22 cellular contexts compared by ENCODE assay signal in genomic region chr10:94224656-94225055, GRCh38.
DNase-seq lines count a peak whose midpoint lies in the region; FAIRE-seq and TF ChIP-seq lines count a peak whose summit lies in the region.
"Had no signal": no experiment of that assay in that cellular context is flagged by ENCODE, and none has a peak within 500 bp of the region (broad histone marks: within the 10 kb centered on the region; RNA-seq: fewer than 3 reads in every experiment).

No MANE protein-coding gene starts in this region.

- H3K79me2 ChIP-seq in astrocyte (ENCODE audit: insufficient read depth, low read length) = no peaks in the 10 kb centered on the region
- H3K79me2 ChIP-seq: hepatocyte had no signal

- H3K9me3 Mint-ChIP-seq in astrocyte (ENCODE audit: unreplicated experiment) = no peaks in the 10 kb centered on the region
- H3K9me3 Mint-ChIP-seq in endodermal cell = no peaks in the 10 kb centered on the region

- no peaks in the 10 kb centered on the region for H3K27me3 ChIP-seq in astrocyte (ENCODE audit: insufficient read depth, low read length)
- no peaks in the 10 kb centered on the region for H3K27me3 ChIP-seq in kidney epithelial cell (ENCODE audit: control insufficient read depth, insufficient read depth, low read length)
- H3K27me3 ChIP-seq in endodermal cell (ENCODE audit: control insufficient read depth, insufficient read depth, low read length, poor library complexity, severe bottlenecking) = no peaks in the 10 kb centered on the region
- H3K27me3 ChIP-seq: BLaER1, hepatocyte, right lobe of liver had no signal

- no peak overlapping the region for H3K9ac ChIP-seq in astrocyte (ENCODE audit: low read length)
- no peak overlapping the region for H3K9ac ChIP-seq in endodermal cell (ENCODE audit: extremely low read depth, low read length, poor library complexity, severe bottlenecking)
- H3K9ac ChIP-seq: BLaER1 had no signal

- peak; percentile 91 for FAIRE-seq in astrocyte (lab: Jason Lieb, UNC)
- FAIRE-seq: colon, endothelial cell of umbilical vein, K562 had no signal

- H3K36me3 ChIP-seq in astrocyte (ENCODE audit: insufficient read depth, low read length) = no peaks in the 10 kb centered on the region
- no peaks in the 10 kb centered on the region for H3K36me3 ChIP-seq in kidney epithelial cell (ENCODE audit: control insufficient read depth, insufficient read depth, low read length)
- peaks cover 16% of the 10 kb centered on the region for H3K36me3 ChIP-seq in endodermal cell (ENCODE audit: control insufficient read depth, insufficient read depth, low read length)
- H3K36me3 ChIP-seq: BLaER1, right lobe of liver had no signal

- H3K4me1 Mint-ChIP-seq in astrocyte (ENCODE audit: low read depth, unreplicated experiment) (no peaks in the 10 kb centered on the region), endodermal cell (peaks cover 2% of the 10 kb centered on the region)
- H3K4me1 Mint-ChIP-seq: T-helper 17 cell had no signal

- H3K27ac ChIP-seq in astrocyte (ENCODE audit: low read depth, low read length) = no peak overlapping the region
- no peak overlapping the region for H3K27ac ChIP-seq in endodermal cell (ENCODE audit: low read depth, low read length)
- H3K27ac ChIP-seq: BLaER1, hepatocyte, right lobe of liver had no signal

- TF ChIP-seq CTCF in AG10803 (conservative IDR thresholded peaks at IDR 0.05; ENCODE audit: low read length) (no peak), astrocyte (IDR thresholded peaks at IDR 0.05; ENCODE audit: insufficient read depth, low read depth, low read length) (no peak), kidney epithelial cell (IDR thresholded peaks at IDR 0.05; ENCODE audit: insufficient read depth, low read length, poor library complexity, severe bottlenecking) (no peak), endodermal cell (conservative IDR thresholded peaks at IDR 0.05) (no peak)

- no peaks in the 10 kb centered on the region for H3K27me3 Mint-ChIP-seq in astrocyte (ENCODE audit: low read depth, unreplicated experiment)
- peaks cover 2% of the 10 kb centered on the region for H3K27me3 Mint-ChIP-seq in endodermal cell (ENCODE audit: insufficient read depth)

- H3K4me2 ChIP-seq in astrocyte (ENCODE audit: low read length) = peak overlapping the region; percentile 24
- H3K4me2 ChIP-seq: BLaER1, hepatocyte had no signal

- H3K4me3 Mint-ChIP-seq in astrocyte (ENCODE audit: unreplicated experiment) = no peak overlapping the region
- H3K4me3 Mint-ChIP-seq in endodermal cell = no peak overlapping the region
- H3K4me3 Mint-ChIP-seq: T-helper 17 cell had no signal

- H3K9me3 ChIP-seq in astrocyte (ENCODE audit: insufficient read depth, low read depth, low read length) (no peaks in the 10 kb centered on the region), endodermal cell (ENCODE audit: control insufficient read depth, low read length) (peaks cover under 1% of the 10 kb centered on the region)
- H3K9me3 ChIP-seq: BLaER1, mucosa of descending colon, right lobe of liver had no signal

- H3K4me3 ChIP-seq in AG10803 (ENCODE audit: low read length) (no peak overlapping the region), astrocyte (ENCODE audit: insufficient read depth, low read depth, low read length) (no peak overlapping the region), kidney epithelial cell (ENCODE audit: low read depth, low read length) (no peak overlapping the region), endodermal cell (ENCODE audit: low read length) (no peak overlapping the region)
- H3K4me3 ChIP-seq: BLaER1, hepatocyte, K562, mucosa of descending colon, right lobe of liver had no signal

- WGBS in endodermal cell (ENCODE audit: insufficient coverage in 1 of 2, insufficient read length in 1 of 2), 2 experiments = 79 to 100% methylated on average over 1 of the region's 1 CpG

- H3K4me1 ChIP-seq in astrocyte (ENCODE audit: insufficient read depth, low read length) (peaks cover 10% of the 10 kb centered on the region), endodermal cell (ENCODE audit: control insufficient read depth, insufficient read depth, low read length) (no peaks in the 10 kb centered on the region)
- H3K4me1 ChIP-seq: BLaER1, right lobe of liver had no signal

- DNase-seq in AG10803 (ENCODE audit: low read depth) (peak; percentile 32), HT1080 (ENCODE audit: low read depth) (peak; percentile 82), astrocyte (ENCODE audit: low read depth) (peak; percentile 58), kidney epithelial cell (ENCODE audit: low read depth) (peak; percentile 68), SKM-1 (lab: John Stamatoyannopoulos, UW; ENCODE audit: unreplicated experiment) (no peak), globus pallidus (ENCODE audit: low spot score) (no peak), endodermal cell (no peak), foreskin melanocyte (no peak)
- DNase-seq: activated effector memory CD4-positive, alpha-beta T cell treated with Interleukin-2 at 50 U/mL for 16 hours; left cardiac atrium; NCI-H1105; NCI-H748 treated with DMSO at 0.1 percent for 48 hours; right lobe of liver; RPMI8226; stimulated activated CD4-positive, alpha-beta T cell treated with anti-CD3 and anti-CD28 coated beads, Interleukin-1b, Interleukin-23, amount 100 ng/mL, for 48 hours; T-helper 17 cell had no signal

- H3K36me3 Mint-ChIP-seq in astrocyte (ENCODE audit: low read depth, unreplicated experiment) (no peaks in the 10 kb centered on the region), endodermal cell (ENCODE audit: low read depth) (peaks cover 13% of the 10 kb centered on the region)

- H3K27ac Mint-ChIP-seq in astrocyte (ENCODE audit: unreplicated experiment) (no peak overlapping the region), endodermal cell (no peak overlapping the region)
- H3K27ac Mint-ChIP-seq: T-helper 17 cell had no signal

- no peaks in the 10 kb centered on the region for H4K20me1 ChIP-seq in astrocyte (ENCODE audit: insufficient read depth, low read length)
- H4K20me1 ChIP-seq: BLaER1 had no signal

- H2AFZ ChIP-seq in astrocyte (ENCODE audit: low read depth, low read length) = no peak overlapping the region
- H2AFZ ChIP-seq: hepatocyte had no signal

Comparison
In these comparisons a context has a peak if more than half of its experiments do, and no peak if none do; other contexts are left out.
1. DNase-seq: peak in AG10803 (single experiment), HT1080 (single experiment), astrocyte (single experiment) and kidney epithelial cell (single experiment); none in SKM-1 (single experiment), globus pallidus (single experiment), endodermal cell (single experiment) and foreskin melanocyte (single experiment).